ENCODE assay signal across 8 cellular contexts in the genomic region with DNA sequence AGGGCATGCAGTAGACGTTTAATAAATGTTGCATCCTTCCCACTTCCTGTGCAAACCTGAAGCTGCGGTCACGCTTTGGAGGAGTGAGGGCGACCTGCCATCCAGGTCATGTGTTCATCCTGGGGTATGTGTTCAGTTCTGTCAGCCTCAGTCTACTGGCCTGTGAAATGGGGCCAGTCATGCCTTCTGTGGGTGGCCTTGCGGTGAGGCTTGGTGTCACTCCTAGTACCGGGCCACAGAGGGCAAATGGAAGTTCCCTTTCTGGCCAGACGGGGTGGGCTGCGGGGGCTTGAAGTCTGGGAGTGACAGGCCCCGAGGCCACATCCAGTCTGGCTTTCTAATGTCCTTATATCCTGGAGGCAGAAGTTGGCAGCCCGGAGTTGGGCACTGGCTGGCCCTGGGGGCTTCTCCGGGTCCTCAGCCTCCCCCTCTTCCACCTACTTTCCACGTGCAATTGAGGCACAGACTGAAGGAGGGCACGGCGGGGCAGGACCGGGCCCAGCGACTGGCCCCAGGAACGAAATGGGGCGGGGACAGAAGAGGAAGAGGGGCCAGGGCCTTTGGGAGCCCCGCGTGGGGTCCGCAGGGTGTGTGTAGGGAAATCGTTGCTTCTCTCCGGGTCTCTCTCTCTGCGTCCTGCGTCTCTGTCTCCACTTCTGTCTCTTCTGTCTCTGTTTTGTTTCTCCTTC. TPM values are rescaled to one million over a fixed set of nuclear protein-coding genes. Genes with fewer than 3 reads are reported as not detected.
DNase-seq lines count a peak whose midpoint lies in the region; ATAC-seq and TF ChIP-seq lines count a peak whose summit lies in the region.

No MANE protein-coding gene starts in this region.

- no peaks in the 10 kb centered on the region for H3K27me3 ChIP-seq in gastrocnemius medialis

- TF ChIP-seq CTCF in activated B cell treated with CpG ODN at 0.5 μM for 24 hours (IDR thresholded peaks at IDR 0.05) (no peak), gastrocnemius medialis (IDR thresholded peaks at IDR 0.05 in 4 of 5, conservative IDR thresholded peaks at IDR 0.05 in 1 of 5) (peak in 1 of 5 experiments; percentile 3)

- H3K4me1 ChIP-seq in gastrocnemius medialis, result peaks cover 27 to 38% of the 10 kb centered on the region in 2 donors

- no peaks in the 10 kb centered on the region for H3K9me3 Mint-ChIP-seq in activated B cell treated with CpG ODN at 0.5 μM for 24 hours

- intact Hi-C loops in activated B cell treated with CpG ODN at 0.5 μM for 24 hours (cut with micrococcal nuclease) (no loop called here), Right ventricle myocardium superior (cut with DNase I) (no loop called here), gastrocnemius medialis (cut with DNase I; ENCODE audit: low total_unique reads) (no loop called here)

- DNase-seq in activated T-cell treated with anti-CD3 and anti-CD28 coated beads, Interleukin-2, amount 50 U/mL, for 1 hour, result peak; percentile 52
- DNase-seq in activated T-cell treated with anti-CD3 and anti-CD28 coated beads for 4 hours (no peak), activated B cell treated with CpG ODN at 0.5 μM for 24 hours (peak; percentile 54), Right ventricle myocardium superior (peak; percentile 56), gastrocnemius medialis (peak in 1 of 2 donors; percentile 62), cerebellum (ENCODE audit: low spot score) (no peak), NCI-H774 (lab: John Stamatoyannopoulos, UW) (no peak), hippocampal formation (lab: John Stamatoyannopoulos, UW) (no peak)

- H3K27ac Mint-ChIP-seq in activated B cell treated with CpG ODN at 0.5 μM for 24 hours, result peak overlapping the region; percentile 74

- H3K4me3 Mint-ChIP-seq in activated B cell treated with CpG ODN at 0.5 μM for 24 hours, result peak overlapping the region; percentile 88

- no peak for TF ChIP-seq POLR2A in gastrocnemius medialis (IDR thresholded peaks at IDR 0.05)

- peaks cover 68% of the 10 kb centered on the region for H3K4me1 Mint-ChIP-seq in activated B cell treated with CpG ODN at 0.5 μM for 24 hours

- H3K27ac ChIP-seq in gastrocnemius medialis, result peak overlapping the region; percentile 93 to 96 (median 94)

- no peaks in the 10 kb centered on the region for H3K9me3 ChIP-seq in gastrocnemius medialis

- POLR2A ChIA-PET in activated B cell treated with CpG ODN at 0.5 μM for 24 hours (lab: Charles Lee), result interaction anchor here (0.5 to 24.1 kb wide), 7 partner anchors 18 to 335 kb away, joined by 3 to 541 read pairs (median 3); a partner anchor contains a TSS

- H3K27me3 Mint-ChIP-seq in activated B cell treated with CpG ODN at 0.5 μM for 24 hours, result peaks cover 6% of the 10 kb centered on the region

- CTCF ChIA-PET in activated B cell treated with CpG ODN at 0.5 μM for 24 hours (lab: Charles Lee), result interaction anchor here (1.6 to 2.2 kb wide), 2 partner anchors 14 to 28 kb away, joined by 4 to 7 read pairs; a partner anchor contains a TSS

- in situ Hi-C loops in gastrocnemius medialis (cut with MboI; ENCODE audit: low sequenced_read_pairs in 4 of 4), result no loop called here

- no peaks in the 10 kb centered on the region for H3K36me3 ChIP-seq in gastrocnemius medialis

- H3K36me3 Mint-ChIP-seq in activated B cell treated with CpG ODN at 0.5 μM for 24 hours (ENCODE audit: low read depth), result peaks cover 2% of the 10 kb centered on the region

- peak overlapping the region; percentile 65 to 96 (median 67) for H3K4me3 ChIP-seq in gastrocnemius medialis

- ATAC-seq in activated B cell treated with CpG ODN at 0.5 μM for 24 hours (ENCODE audit: low read depth), result peak; percentile 47
- ATAC-seq in Right ventricle myocardium superior (ENCODE audit: poor library complexity), result peak; percentile 0
- ATAC-seq in gastrocnemius medialis, result no peak

RNA-seq across cellular contexts. Expression of a gene that starts 11.1 kb away (rescaled TPM):
- total RNA-seq in activated B cell treated with CpG ODN at 0.5 μM for 24 hours, result 6.6 and 8.6 TPM in 2 replicates
- total RNA-seq in Right ventricle myocardium superior, result 36.8 TPM
- total RNA-seq in gastrocnemius medialis, result 10 to 100 TPM in 1 of 4 donors, 1 to 10 TPM in 3; 6.4 to 10.1 (median 8.4) TPM
- 3.3 TPM for total RNA-seq in cerebellum

RNA-seq across cellular contexts. Expression of a gene that starts 28.1 kb away (rescaled TPM):
- total RNA-seq in activated B cell treated with CpG ODN at 0.5 μM for 24 hours (172 and 173 TPM in 2 replicates), Right ventricle myocardium superior (146 TPM), gastrocnemius medialis (100 to 1,000 TPM; 133 to 189 (median 163) TPM), cerebellum (41.6 TPM)

RNA-seq across cellular contexts. Expression of a gene that starts 51.0 kb away (rescaled TPM):
- 302 and 356 TPM in 2 replicates for total RNA-seq in activated B cell treated with CpG ODN at 0.5 μM for 24 hours
- total RNA-seq in Right ventricle myocardium superior, result 60.3 TPM
- 10 to 100 TPM; 32.6 to 58.5 (median 50.9) TPM for total RNA-seq in gastrocnemius medialis
- 42.8 TPM for total RNA-seq in cerebellum

Comparison
In these comparisons a context has a peak if more than half of its experiments do, and no peak if none do; other contexts are left out.
1. DNase-seq: peak in activated T-cell treated with anti-CD3 and anti-CD28 coated beads, Interleukin-2, amount 50 U/mL, for 1 hour (single experiment), activated B cell treated with CpG ODN at 0.5 μM for 24 hours (single experiment) and Right ventricle myocardium superior (single experiment); none in activated T-cell treated with anti-CD3 and anti-CD28 coated beads for 4 hours (single experiment), cerebellum (single experiment), NCI-H774 (single experiment) and hippocampal formation (0 of 2).
2. ATAC-seq: peak in activated B cell treated with CpG ODN at 0.5 μM for 24 hours (single experiment) and Right ventricle myocardium superior (single experiment); none in gastrocnemius medialis (0 of 2).